Comparison of ENCODE assay signal across 17 cellular contexts in genomic region chr7:123673137-123673732, GRCh38. TPM values are rescaled to one million over a fixed set of nuclear protein-coding genes. Genes with fewer than 3 reads are reported as not detected.
"Had no signal": no experiment of that assay in that cellular context is flagged by ENCODE, and none has a peak within 500 bp of the region (broad histone marks: within the 10 kb centered on the region; RNA-seq: fewer than 3 reads in every experiment).

No MANE protein-coding gene starts in this region.

- ATAC-seq: effector memory CD8-positive, alpha-beta T cell; naive thymus-derived CD4-positive, alpha-beta T cell; sciatic nerve had no signal

- H3K36me3 ChIP-seq: upper lobe of left lung had no signal

- DNase-seq: activated B cell treated with CpG ODN at 0.5 μM for 24 hours; activated CD4-positive, alpha-beta T cell treated with anti-CD3 and anti-CD28 coated beads, Interleukin-2, amount 10 ng/mL, durations not matched to agents 24 days and 14 days; activated naive CD4-positive, alpha-beta T cell treated with anti-CD3 and anti-CD28 coated beads, Interleukin-2, amount 10 ng/mL, durations not matched to agents 7 days and 5 days; activated T-cell treated with anti-CD3 and anti-CD28 coated beads for 4 hours; effector memory CD8-positive, alpha-beta T cell; glutamatergic neuron; naive thymus-derived CD4-positive, alpha-beta T cell; stimulated activated CD4-positive, alpha-beta T cell treated with anti-CD3 and anti-CD28 coated beads, Interleukin-12 subunit alpha, Interleukin-12 subunit beta, amount 100 ng/mL, for 4 hours; stimulated activated naive CD4-positive, alpha-beta T cell; substantia nigra; T-helper 2 cell; upper lobe of left lung had no signal

- H3K4me3 ChIP-seq: upper lobe of left lung had no signal

- H3K27ac ChIP-seq: upper lobe of left lung had no signal

- FAIRE-seq: islet of Langerhans, TTC549 had no signal

- H3K9me3 ChIP-seq: upper lobe of left lung had no signal

- H3K27me3 ChIP-seq: upper lobe of left lung had no signal

RNA-seq across cellular contexts. Expression of gene LMOD2, which starts 17.6 kb away (rescaled TPM):
- total RNA-seq: activated B cell treated with CpG ODN at 0.5 μM for 24 hours; activated CD4-positive, alpha-beta T cell treated with anti-CD3 and anti-CD28 coated beads, Interleukin-2, amount 10 ng/mL, durations not matched to agents 24 days and 14 days; activated T-helper 2 cell treated with anti-CD3 and anti-CD28 coated beads, Interferon-gamma antibody, Interleukin-2, Interleukin-4, amounts not matched to agents 10 μg/mL and 5 μg/mL and 100 μg/mL, durations not matched to agents 14 hours and 24 hours and 36 hours; liver; naive thymus-derived CD4-positive, alpha-beta T cell; sciatic nerve; upper lobe of left lung had no signal
- polyA plus RNA-seq: liver had no signal
